Comparison of ENCODE assay signal across 29 cellular contexts in genomic region chr4:15139599-15139998, GRCh38.
DNase-seq lines count a peak whose midpoint lies in the region; ATAC-seq, FAIRE-seq and TF ChIP-seq lines count a peak whose summit lies in the region.
"Had no signal": no experiment of that assay in that cellular context is flagged by ENCODE, and none has a peak within 500 bp of the region (broad histone marks: within the 10 kb centered on the region; RNA-seq: fewer than 3 reads in every experiment).

No MANE protein-coding gene starts in this region.

- no TSS peak for BruUV-seq in HepG2 (replicated peaks; lab: Mats Ljungman, UMichigan)

- no peak overlapping the region for H3K9ac ChIP-seq in HepG2 (ENCODE audit: insufficient read depth, low read depth, low read length)
- H3K9ac ChIP-seq: BLaER1; BLaER1 treated with 17β-estradiol and CSF1 and Interleukin-3, amounts not matched to agents 10 nM and 100 nM had no signal

- H3K36me3 ChIP-seq in HepG2 (replicated peaks in 1 of 2; ENCODE audit: control insufficient read depth in 1 of 2, insufficient read depth in 2 of 2, low read length in 2 of 2) (no peaks in the 10 kb centered on the region), right lobe of liver (no peaks in the 10 kb centered on the region)
- H3K36me3 ChIP-seq: BE2C; BLaER1; BLaER1 treated with 17β-estradiol and CSF1 and Interleukin-3, amounts not matched to agents 10 nM and 100 nM had no signal

- TF ChIP-seq POLR2A in HepG2 (IDR thresholded peaks at IDR 0.05; ENCODE audit: insufficient read depth in 1 of 2, low read depth in 2 of 2, low read length in 2 of 2), result no peak
- no peak for TF ChIP-seq POLR2A in right lobe of liver (IDR thresholded peaks at IDR 0.05)

- TF ChIP-seq CTCF in HepG2 (CRISPR knock-in tag; IDR thresholded peaks at IDR 0.05) (no peak), right lobe of liver (IDR thresholded peaks at IDR 0.05) (no peak)

- H3K4me1 ChIP-seq in HepG2 (ENCODE audit: insufficient read depth, low read length), result peaks cover 23% of the 10 kb centered on the region
- H3K4me1 ChIP-seq in right lobe of liver, result peaks cover 0 to 7% (median 0%) of the 10 kb centered on the region in 4 donors
- H3K4me1 ChIP-seq: A549; BE2C; BLaER1; BLaER1 treated with 17β-estradiol and CSF1 and Interleukin-3, amounts not matched to agents 10 nM and 100 nM; Caco-2 had no signal

- intact Hi-C loops in HepG2 (cut with micrococcal nuclease; ENCODE audit: unreplicated experiment), result loop anchor here (1.0 kb wide), 1 partner anchor 35 kb away; no protein-coding TSS in a partner anchor
- intact Hi-C loops in right lobe of liver (cut with DNase I), result no loop called here

- ATAC-seq in HepG2 (no peak), right lobe of liver (no peak)
- ATAC-seq: A549; CD8-positive, alpha-beta T cell had no signal

- no peak overlapping the region for H3K4me3 ChIP-seq in HepG2 (replicated peaks in 1 of 3; ENCODE audit: insufficient read depth in 1 of 3, low read depth in 2 of 3, low read length in 3 of 3)
- H3K4me3 ChIP-seq in right lobe of liver, result no peak overlapping the region
- H3K4me3 ChIP-seq: A549; BLaER1; BLaER1 treated with 17β-estradiol and CSF1 and Interleukin-3, amounts not matched to agents 10 nM and 100 nM had no signal

- WGBS in HepG2 (ENCODE audit: low lambda C conversion rate), result 0% methylated on average over 1 of the region's 1 CpG
- 50% methylated on average over 1 of the region's 1 CpG for WGBS in right lobe of liver (ENCODE audit: insufficient coverage, low coverage, low lambda C conversion rate, missing lambda C conversion rate)

- CTCF ChIA-PET in HepG2 (lab: Yijun Ruan, JAX; ENCODE audit: low intra/inter-chr PET ratio, low total read pairs), result no interaction called here

- H3K27ac ChIP-seq in HepG2 (ENCODE audit: extremely low read length, insufficient read depth, low read length) (no peak overlapping the region), right lobe of liver (no peak overlapping the region)
- H3K27ac ChIP-seq: 22Rv1; A549; BLaER1; BLaER1 treated with 17β-estradiol and CSF1 and Interleukin-3, amounts not matched to agents 10 nM and 100 nM; C4-2B had no signal

- POLR2A ChIA-PET in HepG2 (lab: Yijun Ruan, JAX), result no interaction called here

- no peak for TF ChIP-seq RAD21 in HepG2 (CRISPR knock-in tag; IDR thresholded peaks at IDR 0.05)

- in situ Hi-C loops in HepG2 (cut with HindIII; ENCODE audit: extremely low pct_ligation_motif_present, low pct_unique_long_range_greater_than_20kb), result no loop called here

- no peak overlapping the region for H2AFZ ChIP-seq in HepG2 (ENCODE audit: low read length)

- no peaks in the 10 kb centered on the region for H3K79me2 ChIP-seq in HepG2 (ENCODE audit: insufficient read depth, low read length)

- no peak overlapping the region for H3K4me2 ChIP-seq in HepG2 (ENCODE audit: low read depth, low read length)
- H3K4me2 ChIP-seq: A549; BLaER1; BLaER1 treated with 17β-estradiol and CSF1 and Interleukin-3, amounts not matched to agents 10 nM and 100 nM had no signal

- H3K9me3 ChIP-seq in HepG2 (ENCODE audit: low read length) (peaks cover 9% of the 10 kb centered on the region; the same call in 1 of the 2 replicates), right lobe of liver (no peaks in the 10 kb centered on the region)
- H3K9me3 ChIP-seq: BE2C, Caco-2 had no signal

- FAIRE-seq in HepG2 (lab: Jason Lieb, UNC), result no peak
- FAIRE-seq: A204.1, A549, D721Med had no signal

- H3K27me3 ChIP-seq in HepG2 (ENCODE audit: control insufficient read depth in 1 of 2, insufficient read depth in 2 of 2, low read length in 2 of 2), result no peaks in the 10 kb centered on the region
- no peaks in the 10 kb centered on the region for H3K27me3 ChIP-seq in right lobe of liver
- H3K27me3 ChIP-seq: BE2C; BLaER1; BLaER1 treated with 17β-estradiol and CSF1 and Interleukin-3, amounts not matched to agents 10 nM and 100 nM had no signal

- no peak for TF ChIP-seq EP300 in HepG2 (IDR thresholded peaks at IDR 0.05; ENCODE audit: low read depth in 2 of 2, low read length in 2 of 2)
- no peak for TF ChIP-seq EP300 in HepG2 (CRISPR knock-in tag; IDR thresholded peaks at IDR 0.05; ENCODE audit: borderline replicate concordance)

- no peaks in the 10 kb centered on the region for H4K20me1 ChIP-seq in HepG2 (ENCODE audit: insufficient read depth, low read length)
- H4K20me1 ChIP-seq: BLaER1; BLaER1 treated with 17β-estradiol and CSF1 and Interleukin-3, amounts not matched to agents 10 nM and 100 nM had no signal

- no peak for DNase-seq in HepG2 (ENCODE audit: low spot score)
- no peak for DNase-seq in right lobe of liver
- DNase-seq: 8988T; ACHN; AML-193; BE2C; C1 segment of cervical spinal cord; Caco-2; Calu3; CD4-positive, alpha-beta memory T cell; CD4-positive, alpha-beta T cell; CD4-positive, CD25-positive, alpha-beta regulatory T cell; CD8-positive, alpha-beta memory T cell; CD8-positive, alpha-beta T cell; COR-L47; DMS 273 treated with DMSO at 0.1 percent for 48 hours; DMS153; DMS53; DMS79; DMS79 treated with DMSO at 0.1 percent for 48 hours; DND-41; EL had no signal

TF ChIP-seq in HepG2, 621 proteins besides CTCF, POLR2A, EP300 and RAD21:
- TF ChIP-seq PRDM10 (CRISPR knock-in tag; IDR thresholded peaks at IDR 0.05; ENCODE audit: low read depth) (no peak), SALL2 (CRISPR knock-in tag; IDR thresholded peaks at IDR 0.05) (no peak), ZNF12 (CRISPR knock-in tag; IDR thresholded peaks at IDR 0.05) (peak; percentile 92)
